Comparison of ENCODE assay signal across 1 cellular context in the genomic region with DNA sequence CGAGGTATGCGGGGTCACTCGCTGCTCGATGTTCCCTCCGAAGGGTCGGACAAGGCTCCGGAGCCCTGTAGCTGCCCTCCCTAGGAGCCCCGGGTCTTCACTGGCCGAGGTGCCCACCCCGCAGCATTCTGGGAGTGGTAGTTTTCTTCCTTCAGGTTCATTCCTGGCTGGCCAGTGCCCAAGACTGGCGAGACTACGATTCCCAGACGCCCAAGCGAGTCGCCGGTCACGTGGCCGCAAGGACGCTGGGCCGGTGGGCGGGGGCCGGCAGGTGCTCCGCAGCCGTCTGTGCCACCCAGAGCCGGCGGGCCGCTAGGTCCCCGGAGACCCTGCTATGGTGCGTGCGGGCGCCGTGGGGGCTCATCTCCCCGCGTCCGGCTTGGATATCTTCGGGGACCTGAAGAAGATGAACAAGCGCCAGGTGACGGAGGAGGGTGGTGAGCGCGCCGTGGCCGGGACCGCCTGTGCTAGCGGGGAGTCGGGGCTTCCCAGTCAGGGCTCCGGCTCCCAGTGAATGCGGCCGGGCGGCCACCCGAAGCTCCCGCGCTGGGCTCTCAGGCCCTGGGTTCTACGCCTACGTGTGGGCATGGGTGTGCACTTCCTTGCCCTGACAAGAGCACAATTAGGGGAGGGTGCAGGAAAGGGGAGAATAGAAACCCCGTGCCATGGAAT.
TF ChIP-seq lines count a peak whose summit lies in the region.

A gene (plus strand): TSS at position 270 of the 672 bp plus-strand sequence. CDS start 65 bp downstream, at position 335.

TF ChIP-seq in K562, 482 proteins besides CTCF, POLR2A, EP300 and RAD21 (continued from another document and continues in another):
- TF ChIP-seq, protein P1, sequence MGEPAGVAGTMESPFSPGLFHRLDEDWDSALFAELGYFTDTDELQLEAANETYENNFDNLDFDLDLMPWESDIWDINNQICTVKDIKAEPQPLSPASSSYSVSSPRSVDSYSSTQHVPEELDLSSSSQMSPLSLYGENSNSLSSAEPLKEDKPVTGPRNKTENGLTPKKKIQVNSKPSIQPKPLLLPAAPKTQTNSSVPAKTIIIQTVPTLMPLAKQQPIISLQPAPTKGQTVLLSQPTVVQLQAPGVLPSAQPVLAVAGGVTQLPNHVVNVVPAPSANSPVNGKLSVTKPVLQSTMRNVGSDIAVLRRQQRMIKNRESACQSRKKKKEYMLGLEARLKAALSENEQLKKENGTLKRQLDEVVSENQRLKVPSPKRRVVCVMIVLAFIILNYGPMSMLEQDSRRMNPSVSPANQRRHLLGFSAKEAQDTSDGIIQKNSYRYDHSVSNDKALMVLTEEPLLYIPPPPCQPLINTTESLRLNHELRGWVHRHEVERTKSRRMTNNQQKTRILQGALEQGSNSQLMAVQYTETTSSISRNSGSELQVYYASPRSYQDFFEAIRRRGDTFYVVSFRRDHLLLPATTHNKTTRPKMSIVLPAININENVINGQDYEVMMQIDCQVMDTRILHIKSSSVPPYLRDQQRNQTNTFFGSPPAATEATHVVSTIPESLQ (CRISPR knock-in tag; IDR thresholded peaks at IDR 0.05): 0 out of 2 replicates have a peak, but pooled peaks have one; percentile 34
- TF ChIP-seq CREB1 (IDR thresholded peaks at IDR 0.05) (peak; percentile 28; the same call in 1 of the 2 replicates), CREB1 (CRISPR knock-in tag; IDR thresholded peaks at IDR 0.05) (peak; percentile 53; the same call in 1 of the 2 replicates), POLR3G (IDR thresholded peaks at IDR 0.05; ENCODE audit: extremely low read depth, insufficient read length, insufficient replicate concordance) (no peak), ZEB2 (IDR thresholded peaks at IDR 0.05) (no peak), NCOA2 (IDR thresholded peaks at IDR 0.05; ENCODE audit: partially characterized antibody in 2 of 2) (peak in 1 of 2 experiments; percentile 95), NR2C2 (CRISPR knock-in tag; IDR thresholded peaks at IDR 0.05) (no peak), NR2C2 (tag; IDR thresholded peaks at IDR 0.05) (peak; percentile 78), RBM22 (IDR thresholded peaks at IDR 0.05; ENCODE audit: low read depth, low read length, poor library complexity, severe bottlenecking) (no peak), NR2C1 (IDR thresholded peaks at IDR 0.05) (no peak), NR2C1 (tag; IDR thresholded peaks at IDR 0.05) (0 out of 2 replicates have a peak, but pooled peaks have one; percentile 50), ZNF717 (CRISPR knock-in tag; IDR thresholded peaks at IDR 0.05) (no peak), SRSF7 (optimal IDR thresholded peaks at IDR 0.05; ENCODE audit: low read depth, low read length) (no peak), ESRRA (IDR thresholded peaks at IDR 0.05; ENCODE audit: borderline replicate concordance, low read depth) (no peak), ZNF282 (CRISPR knock-in tag; IDR thresholded peaks at IDR 0.05) (no peak), ZBED1 (IDR thresholded peaks at IDR 0.05) (no peak), CCNT2 (IDR thresholded peaks at IDR 0.05; ENCODE audit: borderline replicate concordance, extremely low read depth, insufficient read length, low read depth, low read length) (no peak), ARNT (IDR thresholded peaks at IDR 0.05) (peak in 1 of 2 experiments; percentile 59; a peak in 1 of 4 replicates), PTRF (tag; IDR thresholded peaks at IDR 0.05) (no peak), SRSF9 (IDR thresholded peaks at IDR 0.05; ENCODE audit: borderline replicate concordance, low read depth, low read length) (no peak), SRF (CRISPR knock-in tag; IDR thresholded peaks at IDR 0.05) (no peak), FOXJ2 (tag; IDR thresholded peaks at IDR 0.05) (no peak), GTF2A2 (tag; IDR thresholded peaks at IDR 0.05) (no peak), MAZ (CRISPR knock-in tag; conservative IDR thresholded peaks at IDR 0.05 in 1 of 2, IDR thresholded peaks at IDR 0.05 in 1 of 2) (peak; percentile 69 to 87), LCOR (CRISPR knock-in tag; IDR thresholded peaks at IDR 0.05) (no peak), IRF2 (CRISPR knock-in tag; IDR thresholded peaks at IDR 0.05) (no peak), PCBP1 (IDR thresholded peaks at IDR 0.05; ENCODE audit: low read depth, low read length, poor library complexity, severe bottlenecking) (no peak), HNRNPH1 (optimal IDR thresholded peaks at IDR 0.05; ENCODE audit: low read depth, low read length) (no peak)
- TF ChIP-seq, protein P2, sequence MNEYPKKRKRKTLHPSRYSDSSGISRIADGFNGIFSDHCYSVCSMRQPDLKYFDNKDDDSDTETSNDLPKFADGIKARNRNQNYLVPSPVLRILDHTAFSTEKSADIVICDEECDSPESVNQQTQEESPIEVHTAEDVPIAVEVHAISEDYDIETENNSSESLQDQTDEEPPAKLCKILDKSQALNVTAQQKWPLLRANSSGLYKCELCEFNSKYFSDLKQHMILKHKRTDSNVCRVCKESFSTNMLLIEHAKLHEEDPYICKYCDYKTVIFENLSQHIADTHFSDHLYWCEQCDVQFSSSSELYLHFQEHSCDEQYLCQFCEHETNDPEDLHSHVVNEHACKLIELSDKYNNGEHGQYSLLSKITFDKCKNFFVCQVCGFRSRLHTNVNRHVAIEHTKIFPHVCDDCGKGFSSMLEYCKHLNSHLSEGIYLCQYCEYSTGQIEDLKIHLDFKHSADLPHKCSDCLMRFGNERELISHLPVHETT (CRISPR knock-in tag; conservative IDR thresholded peaks at IDR 0.05 in 1 of 2, IDR thresholded peaks at IDR 0.05 in 1 of 2): 0 out of 4 replicates have a peak, but pooled peaks of 1 of the 2 experiments have one; percentile 35
- TF ChIP-seq, protein P3, sequence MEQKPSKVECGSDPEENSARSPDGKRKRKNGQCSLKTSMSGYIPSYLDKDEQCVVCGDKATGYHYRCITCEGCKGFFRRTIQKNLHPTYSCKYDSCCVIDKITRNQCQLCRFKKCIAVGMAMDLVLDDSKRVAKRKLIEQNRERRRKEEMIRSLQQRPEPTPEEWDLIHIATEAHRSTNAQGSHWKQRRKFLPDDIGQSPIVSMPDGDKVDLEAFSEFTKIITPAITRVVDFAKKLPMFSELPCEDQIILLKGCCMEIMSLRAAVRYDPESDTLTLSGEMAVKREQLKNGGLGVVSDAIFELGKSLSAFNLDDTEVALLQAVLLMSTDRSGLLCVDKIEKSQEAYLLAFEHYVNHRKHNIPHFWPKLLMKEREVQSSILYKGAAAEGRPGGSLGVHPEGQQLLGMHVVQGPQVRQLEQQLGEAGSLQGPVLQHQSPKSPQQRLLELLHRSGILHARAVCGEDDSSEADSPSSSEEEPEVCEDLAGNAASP (IDR thresholded peaks at IDR 0.05): no peak
- TF ChIP-seq, protein P4, sequence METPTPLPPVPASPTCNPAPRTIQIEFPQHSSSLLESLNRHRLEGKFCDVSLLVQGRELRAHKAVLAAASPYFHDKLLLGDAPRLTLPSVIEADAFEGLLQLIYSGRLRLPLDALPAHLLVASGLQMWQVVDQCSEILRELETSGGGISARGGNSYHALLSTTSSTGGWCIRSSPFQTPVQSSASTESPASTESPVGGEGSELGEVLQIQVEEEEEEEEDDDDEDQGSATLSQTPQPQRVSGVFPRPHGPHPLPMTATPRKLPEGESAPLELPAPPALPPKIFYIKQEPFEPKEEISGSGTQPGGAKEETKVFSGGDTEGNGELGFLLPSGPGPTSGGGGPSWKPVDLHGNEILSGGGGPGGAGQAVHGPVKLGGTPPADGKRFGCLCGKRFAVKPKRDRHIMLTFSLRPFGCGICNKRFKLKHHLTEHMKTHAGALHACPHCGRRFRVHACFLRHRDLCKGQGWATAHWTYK (CRISPR knock-in tag; IDR thresholded peaks at IDR 0.05): no peak
- TF ChIP-seq, protein P5, sequence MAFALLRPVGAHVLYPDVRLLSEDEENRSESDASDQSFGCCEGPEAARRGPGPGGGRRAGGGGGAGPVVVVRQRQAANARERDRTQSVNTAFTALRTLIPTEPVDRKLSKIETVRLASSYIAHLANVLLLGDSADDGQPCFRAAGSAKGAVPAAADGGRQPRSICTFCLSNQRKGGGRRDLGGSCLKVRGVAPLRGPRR (CRISPR knock-in tag; IDR thresholded peaks at IDR 0.05): no peak
- TF ChIP-seq, protein P6, sequence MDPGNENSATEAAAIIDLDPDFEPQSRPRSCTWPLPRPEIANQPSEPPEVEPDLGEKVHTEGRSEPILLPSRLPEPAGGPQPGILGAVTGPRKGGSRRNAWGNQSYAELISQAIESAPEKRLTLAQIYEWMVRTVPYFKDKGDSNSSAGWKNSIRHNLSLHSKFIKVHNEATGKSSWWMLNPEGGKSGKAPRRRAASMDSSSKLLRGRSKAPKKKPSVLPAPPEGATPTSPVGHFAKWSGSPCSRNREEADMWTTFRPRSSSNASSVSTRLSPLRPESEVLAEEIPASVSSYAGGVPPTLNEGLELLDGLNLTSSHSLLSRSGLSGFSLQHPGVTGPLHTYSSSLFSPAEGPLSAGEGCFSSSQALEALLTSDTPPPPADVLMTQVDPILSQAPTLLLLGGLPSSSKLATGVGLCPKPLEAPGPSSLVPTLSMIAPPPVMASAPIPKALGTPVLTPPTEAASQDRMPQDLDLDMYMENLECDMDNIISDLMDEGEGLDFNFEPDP (CRISPR knock-in tag; IDR thresholded peaks at IDR 0.05): no peak
- TF ChIP-seq, protein P7, sequence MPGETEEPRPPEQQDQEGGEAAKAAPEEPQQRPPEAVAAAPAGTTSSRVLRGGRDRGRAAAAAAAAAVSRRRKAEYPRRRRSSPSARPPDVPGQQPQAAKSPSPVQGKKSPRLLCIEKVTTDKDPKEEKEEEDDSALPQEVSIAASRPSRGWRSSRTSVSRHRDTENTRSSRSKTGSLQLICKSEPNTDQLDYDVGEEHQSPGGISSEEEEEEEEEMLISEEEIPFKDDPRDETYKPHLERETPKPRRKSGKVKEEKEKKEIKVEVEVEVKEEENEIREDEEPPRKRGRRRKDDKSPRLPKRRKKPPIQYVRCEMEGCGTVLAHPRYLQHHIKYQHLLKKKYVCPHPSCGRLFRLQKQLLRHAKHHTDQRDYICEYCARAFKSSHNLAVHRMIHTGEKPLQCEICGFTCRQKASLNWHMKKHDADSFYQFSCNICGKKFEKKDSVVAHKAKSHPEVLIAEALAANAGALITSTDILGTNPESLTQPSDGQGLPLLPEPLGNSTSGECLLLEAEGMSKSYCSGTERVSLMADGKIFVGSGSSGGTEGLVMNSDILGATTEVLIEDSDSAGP (CRISPR knock-in tag; IDR thresholded peaks at IDR 0.05): no peak
- TF ChIP-seq, protein P8, sequence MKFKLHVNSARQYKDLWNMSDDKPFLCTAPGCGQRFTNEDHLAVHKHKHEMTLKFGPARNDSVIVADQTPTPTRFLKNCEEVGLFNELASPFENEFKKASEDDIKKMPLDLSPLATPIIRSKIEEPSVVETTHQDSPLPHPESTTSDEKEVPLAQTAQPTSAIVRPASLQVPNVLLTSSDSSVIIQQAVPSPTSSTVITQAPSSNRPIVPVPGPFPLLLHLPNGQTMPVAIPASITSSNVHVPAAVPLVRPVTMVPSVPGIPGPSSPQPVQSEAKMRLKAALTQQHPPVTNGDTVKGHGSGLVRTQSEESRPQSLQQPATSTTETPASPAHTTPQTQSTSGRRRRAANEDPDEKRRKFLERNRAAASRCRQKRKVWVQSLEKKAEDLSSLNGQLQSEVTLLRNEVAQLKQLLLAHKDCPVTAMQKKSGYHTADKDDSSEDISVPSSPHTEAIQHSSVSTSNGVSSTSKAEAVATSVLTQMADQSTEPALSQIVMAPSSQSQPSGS (CRISPR knock-in tag; IDR thresholded peaks at IDR 0.05): no peak
- TF ChIP-seq, protein P9, sequence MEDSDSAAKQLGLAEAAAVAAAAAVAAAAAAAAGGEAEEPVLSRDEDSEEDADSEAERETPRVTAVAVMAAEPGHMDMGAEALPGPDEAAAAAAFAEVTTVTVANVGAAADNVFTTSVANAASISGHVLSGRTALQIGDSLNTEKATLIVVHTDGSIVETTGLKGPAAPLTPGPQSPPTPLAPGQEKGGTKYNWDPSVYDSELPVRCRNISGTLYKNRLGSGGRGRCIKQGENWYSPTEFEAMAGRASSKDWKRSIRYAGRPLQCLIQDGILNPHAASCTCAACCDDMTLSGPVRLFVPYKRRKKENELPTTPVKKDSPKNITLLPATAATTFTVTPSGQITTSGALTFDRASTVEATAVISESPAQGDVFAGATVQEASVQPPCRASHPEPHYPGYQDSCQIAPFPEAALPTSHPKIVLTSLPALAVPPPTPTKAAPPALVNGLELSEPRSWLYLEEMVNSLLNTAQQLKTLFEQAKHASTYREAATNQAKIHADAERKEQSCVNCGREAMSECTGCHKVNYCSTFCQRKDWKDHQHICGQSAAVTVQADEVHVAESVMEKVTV (CRISPR knock-in tag; IDR thresholded peaks at IDR 0.05): no peak
- TF ChIP-seq, protein P10, sequence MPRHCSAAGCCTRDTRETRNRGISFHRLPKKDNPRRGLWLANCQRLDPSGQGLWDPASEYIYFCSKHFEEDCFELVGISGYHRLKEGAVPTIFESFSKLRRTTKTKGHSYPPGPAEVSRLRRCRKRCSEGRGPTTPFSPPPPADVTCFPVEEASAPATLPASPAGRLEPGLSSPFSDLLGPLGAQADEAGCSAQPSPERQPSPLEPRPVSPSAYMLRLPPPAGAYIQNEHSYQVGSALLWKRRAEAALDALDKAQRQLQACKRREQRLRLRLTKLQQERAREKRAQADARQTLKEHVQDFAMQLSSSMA (CRISPR knock-in tag; IDR thresholded peaks at IDR 0.05): no peak
- TF ChIP-seq, protein P11, sequence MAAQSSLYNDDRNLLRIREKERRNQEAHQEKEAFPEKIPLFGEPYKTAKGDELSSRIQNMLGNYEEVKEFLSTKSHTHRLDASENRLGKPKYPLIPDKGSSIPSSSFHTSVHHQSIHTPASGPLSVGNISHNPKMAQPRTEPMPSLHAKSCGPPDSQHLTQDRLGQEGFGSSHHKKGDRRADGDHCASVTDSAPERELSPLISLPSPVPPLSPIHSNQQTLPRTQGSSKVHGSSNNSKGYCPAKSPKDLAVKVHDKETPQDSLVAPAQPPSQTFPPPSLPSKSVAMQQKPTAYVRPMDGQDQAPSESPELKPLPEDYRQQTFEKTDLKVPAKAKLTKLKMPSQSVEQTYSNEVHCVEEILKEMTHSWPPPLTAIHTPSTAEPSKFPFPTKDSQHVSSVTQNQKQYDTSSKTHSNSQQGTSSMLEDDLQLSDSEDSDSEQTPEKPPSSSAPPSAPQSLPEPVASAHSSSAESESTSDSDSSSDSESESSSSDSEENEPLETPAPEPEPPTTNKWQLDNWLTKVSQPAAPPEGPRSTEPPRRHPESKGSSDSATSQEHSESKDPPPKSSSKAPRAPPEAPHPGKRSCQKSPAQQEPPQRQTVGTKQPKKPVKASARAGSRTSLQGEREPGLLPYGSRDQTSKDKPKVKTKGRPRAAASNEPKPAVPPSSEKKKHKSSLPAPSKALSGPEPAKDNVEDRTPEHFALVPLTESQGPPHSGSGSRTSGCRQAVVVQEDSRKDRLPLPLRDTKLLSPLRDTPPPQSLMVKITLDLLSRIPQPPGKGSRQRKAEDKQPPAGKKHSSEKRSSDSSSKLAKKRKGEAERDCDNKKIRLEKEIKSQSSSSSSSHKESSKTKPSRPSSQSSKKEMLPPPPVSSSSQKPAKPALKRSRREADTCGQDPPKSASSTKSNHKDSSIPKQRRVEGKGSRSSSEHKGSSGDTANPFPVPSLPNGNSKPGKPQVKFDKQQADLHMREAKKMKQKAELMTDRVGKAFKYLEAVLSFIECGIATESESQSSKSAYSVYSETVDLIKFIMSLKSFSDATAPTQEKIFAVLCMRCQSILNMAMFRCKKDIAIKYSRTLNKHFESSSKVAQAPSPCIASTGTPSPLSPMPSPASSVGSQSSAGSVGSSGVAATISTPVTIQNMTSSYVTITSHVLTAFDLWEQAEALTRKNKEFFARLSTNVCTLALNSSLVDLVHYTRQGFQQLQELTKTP (IDR thresholded peaks at IDR 0.05; ENCODE audit: low read depth in 1 of 2, partially characterized antibody in 2 of 2): peak in 1 of 2 experiments; percentile 97
- TF ChIP-seq, protein P12, sequence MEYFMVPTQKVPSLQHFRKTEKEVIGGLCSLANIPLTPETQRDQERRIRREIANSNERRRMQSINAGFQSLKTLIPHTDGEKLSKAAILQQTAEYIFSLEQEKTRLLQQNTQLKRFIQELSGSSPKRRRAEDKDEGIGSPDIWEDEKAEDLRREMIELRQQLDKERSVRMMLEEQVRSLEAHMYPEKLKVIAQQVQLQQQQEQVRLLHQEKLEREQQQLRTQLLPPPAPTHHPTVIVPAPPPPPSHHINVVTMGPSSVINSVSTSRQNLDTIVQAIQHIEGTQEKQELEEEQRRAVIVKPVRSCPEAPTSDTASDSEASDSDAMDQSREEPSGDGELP (CRISPR knock-in tag; IDR thresholded peaks at IDR 0.05; ENCODE audit: borderline replicate concordance): peak; percentile 63; the same call in 1 of the 2 replicates
